27 cellular contexts compared by ENCODE assay signal in genomic region chr2:61675204-61675603, GRCh38.
"Had no signal": no experiment of that assay in that cellular context is flagged by ENCODE, and none has a peak within 500 bp of the region (broad histone marks: within the 10 kb centered on the region; RNA-seq: fewer than 3 reads in every experiment).

No MANE protein-coding gene starts in this region.

- ATAC-seq: stimulated activated effector memory CD8-positive, alpha-beta T cell treated with anti-CD3 and anti-CD28 coated beads, Interleukin-12 subunit alpha, Interleukin-12 subunit beta, amount 100 ng/mL, for 72 hours; stimulated activated memory B cell treated with anti-CD40 and anti-IgM and Interleukin-4, amounts not matched to agents 10 μg/mL and 1 μg/mL and 100 μg/mL, for 72 hours; stimulated activated naive B cell treated with anti-CD40 and anti-IgM and Interleukin-4, amounts not matched to agents 10 μg/mL and 1 μg/mL and 100 μg/mL, for 72 hours; stimulated activated naive CD8-positive, alpha-beta T cell treated with anti-CD3 and anti-CD28 coated beads, Interleukin-15, amount 100 ng/mL, for 72 hours; stimulated activated naive CD8-positive, alpha-beta T cell treated with anti-CD3 and anti-CD28 coated beads, Interleukin-15, Interleukin-2, amounts not matched to agents 100 U/mL and 50 U/mL, for 24 hours; upper lobe of right lung had no signal

- DNase-seq: stimulated activated CD4-positive, alpha-beta T cell treated with anti-CD3 and anti-CD28 coated beads, Interleukin-2, amount 100 ng/mL, for 48 hours; stimulated activated CD4-positive, alpha-beta T cell treated with anti-CD3 and anti-CD28 coated beads, Interleukin-4, amount 100 ng/mL, for 1 hour; stimulated activated CD4-positive, alpha-beta T cell treated with anti-CD3 and anti-CD28 coated beads, Interleukin-4, amount 100 ng/mL, for 24 hours; stimulated activated CD4-positive, alpha-beta T cell treated with anti-CD3 and anti-CD28 coated beads, Interleukin-4, amount 100 ng/mL, for 4 hours; stimulated activated CD8-positive, alpha-beta memory T cell treated with anti-CD3 and anti-CD28 coated beads, Interleukin-4, amount 100 ng/mL, for 48 hours; stimulated activated naive B cell treated with anti-CD40 and anti-IgM and Interleukin-4, amounts not matched to agents 10 μg/mL and 1 μg/mL and 100 μg/mL, for 72 hours; stimulated activated naive CD4-positive, alpha-beta T cell; stimulated activated naive CD4-positive, alpha-beta T cell treated with Interleukin-2 at 50 U/mL for 16 hours; stimulated activated naive CD8-positive, alpha-beta T cell treated with anti-CD3 and anti-CD28 coated beads, Interleukin-15, amount 100 ng/mL, for 72 hours; stimulated activated naive CD8-positive, alpha-beta T cell treated with anti-CD3 and anti-CD28 coated beads, Interleukin-15, Interleukin-2, amounts not matched to agents 100 U/mL and 50 U/mL, for 24 hours; stomach; substantia nigra; testis; thyroid gland; tibial artery; transverse colon; trophoblast cell; upper lobe of left lung; upper lobe of right lung; uterus had no signal

- H3K36me3 ChIP-seq: stomach, suprapubic skin, thoracic aorta, thyroid gland, tibial artery, tibial nerve, transverse colon, upper lobe of left lung, upper lobe of right lung, uterus, vagina had no signal

- H3K9me3 ChIP-seq: testis, thoracic aorta, thyroid gland, uterus, vagina had no signal

- H3K4me3 ChIP-seq: stomach, suprapubic skin, testis, thoracic aorta, thyroid gland, tibial artery, tibial nerve, transverse colon, upper lobe of left lung, upper lobe of right lung, uterus, vagina had no signal

- FAIRE-seq: urothelium cell line had no signal

- H3K27ac ChIP-seq: stomach, suprapubic skin, testis, thoracic aorta, thyroid gland, tibial artery, tibial nerve, transverse colon, upper lobe of left lung, upper lobe of right lung, uterus, vagina had no signal

- H3K27me3 ChIP-seq: stomach, suprapubic skin, testis, thyroid gland, tibial artery, tibial nerve, transverse colon, upper lobe of left lung, upper lobe of right lung, uterus, vagina had no signal
